15 cellular contexts compared by ENCODE assay signal in the genomic region with DNA sequence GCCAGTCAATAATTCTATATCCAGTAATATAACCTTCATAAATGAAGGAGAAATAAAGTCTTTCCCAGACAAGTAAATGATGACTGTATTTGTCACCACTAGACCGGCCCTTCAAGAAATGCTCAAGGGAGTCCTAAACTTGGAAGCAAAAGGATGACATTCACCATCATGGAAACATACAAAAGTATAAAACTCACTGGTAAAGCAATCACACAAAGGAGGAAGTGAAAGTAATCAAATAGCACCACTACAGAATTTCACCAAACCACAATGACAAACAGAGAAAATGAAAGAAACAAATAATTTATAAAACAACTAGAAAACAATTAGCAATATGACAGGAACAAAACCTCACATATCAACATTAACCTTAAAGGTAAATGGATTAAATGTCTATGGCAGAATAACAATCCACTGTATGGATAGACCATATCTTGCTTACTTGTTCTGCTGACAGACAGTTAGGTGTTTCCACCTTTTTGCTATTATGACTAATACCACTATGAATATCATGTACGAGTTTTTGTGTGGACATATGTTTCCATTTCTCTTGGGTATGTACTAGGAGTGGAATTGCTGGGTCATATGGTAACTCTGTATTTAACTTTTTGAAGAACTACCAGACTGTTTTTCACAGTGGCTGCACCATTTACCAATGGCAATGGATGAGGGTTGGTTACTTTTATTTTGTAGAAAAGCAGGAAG.
"Had no signal": no experiment of that assay in that cellular context is flagged by ENCODE, and none has a peak within 500 bp of the region (broad histone marks: within the 10 kb centered on the region; RNA-seq: fewer than 3 reads in every experiment).

No MANE protein-coding gene starts in this region.

- H3K36me3 ChIP-seq: adrenal gland, gastroesophageal sphincter, stomach, thoracic aorta, WERI-Rb-1 had no signal

- H3K27me3 Mint-ChIP-seq: central memory CD8-positive, alpha-beta T cell had no signal

- H3K27ac Mint-ChIP-seq: activated CD4-positive, alpha-beta T cell treated with anti-CD3 and anti-CD28 coated beads for 36 hours; activated CD8-positive, alpha-beta T cell treated with anti-CD3 and anti-CD28 coated beads, Interleukin-2, amount 10 ng/mL, durations not matched to agents 7 days and 5 days had no signal

- H3K4me3 Mint-ChIP-seq: activated CD4-positive, alpha-beta T cell treated with anti-CD3 and anti-CD28 coated beads for 36 hours; activated CD8-positive, alpha-beta T cell treated with anti-CD3 and anti-CD28 coated beads, Interleukin-2, amount 10 ng/mL, durations not matched to agents 7 days and 5 days; central memory CD8-positive, alpha-beta T cell; neural crest cell had no signal

- ATAC-seq: activated CD4-positive, alpha-beta T cell treated with anti-CD3 and anti-CD28 coated beads for 36 hours; activated CD8-positive, alpha-beta T cell treated with anti-CD3 and anti-CD28 coated beads, Interleukin-2, amount 10 ng/mL, durations not matched to agents 7 days and 5 days; body of pancreas; gastroesophageal sphincter had no signal

- H3K4me1 Mint-ChIP-seq: central memory CD8-positive, alpha-beta T cell had no signal

- DNase-seq: activated CD4-positive, alpha-beta T cell treated with anti-CD3 and anti-CD28 coated beads for 36 hours; activated CD8-positive, alpha-beta T cell treated with anti-CD3 and anti-CD28 coated beads, Interleukin-2, amount 10 ng/mL, durations not matched to agents 7 days and 5 days; activated naive CD4-positive, alpha-beta T cell treated with anti-CD3 and anti-CD28 coated beads, Interleukin-2, amount 50 U/mL, for 16 hours; adrenal gland; body of pancreas; cortex of kidney; effector memory CD4-positive, alpha-beta T cell; stimulated activated CD4-positive, alpha-beta T cell treated with anti-CD3 and anti-CD28 coated beads, Interleukin-4, amount 100 ng/mL, for 1 hour; stomach; WERI-Rb-1 had no signal

- H3K27ac ChIP-seq: adrenal gland, body of pancreas, epithelial cell of prostate, gastroesophageal sphincter, stomach, thoracic aorta, WERI-Rb-1 had no signal

- H3K27me3 ChIP-seq: adrenal gland, body of pancreas, gastroesophageal sphincter, stomach had no signal

- H3K4me1 ChIP-seq: adrenal gland, body of pancreas, gastroesophageal sphincter, stomach had no signal

- H3K4me3 ChIP-seq: adrenal gland, body of pancreas, gastroesophageal sphincter, stomach, thoracic aorta had no signal
